In the genomic region with DNA sequence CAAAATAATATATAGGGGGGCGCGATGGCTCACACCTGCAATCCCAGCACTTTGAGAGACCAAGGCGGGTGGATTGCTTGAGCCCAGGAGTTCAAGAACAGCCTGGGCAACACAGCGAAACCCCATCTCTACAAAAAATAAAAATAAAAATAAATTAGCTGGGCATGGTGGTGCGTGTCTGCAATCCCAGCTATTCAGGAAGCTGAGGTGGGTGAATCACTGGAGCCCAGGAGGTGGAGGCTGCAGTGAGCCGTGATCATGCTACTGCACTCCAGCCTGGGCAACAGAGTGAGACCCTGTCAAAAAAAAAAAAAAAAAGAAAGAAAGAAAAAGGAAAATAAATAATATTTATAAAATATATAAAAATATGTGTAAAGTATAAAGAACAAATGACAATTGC, we compare ENCODE assay signal across 6 cellular contexts.
DNase-seq lines count a peak whose midpoint lies in the region; ATAC-seq, FAIRE-seq and TF ChIP-seq lines count a peak whose summit lies in the region.
"Not testable (repeated sequence)": the region's sequence is repeated elsewhere in the genome, so short reads cannot be mapped to it uniquely, and the experiment has no call there.

No MANE protein-coding gene starts in this region.

- not testable (repeated sequence) for H3K9ac ChIP-seq in PC-3 (ENCODE audit: low read length)

- not testable (repeated sequence) for FAIRE-seq in bronchial epithelial cell (lab: Jason Lieb, UNC)

- BruUV-seq in PC-3 (replicated peaks; lab: Mats Ljungman, UMichigan): not testable (repeated sequence)

- H3K4me1 ChIP-seq in PC-3 (ENCODE audit: insufficient read depth, low read length) (peaks cover 27% of the 10 kb centered on the region), heart right ventricle (peaks cover 4 to 46% (median 20%) of the 10 kb centered on the region in 9 donors)

- H3K27ac ChIP-seq in PC-3 (ENCODE audit: low read length): not testable (repeated sequence)
- H3K27ac ChIP-seq in WERI-Rb-1 (peak overlapping the region; percentile 74), heart right ventricle (peak overlapping the region in 6 of 10 donors; percentile 47 to 75 (median 68))

- CTCF ChIA-PET in PC-3 (lab: Charles Lee): interaction anchor here (0.7 kb wide), 1 partner anchor 30 kb away, joined by 4 read pairs; no protein-coding TSS in a partner anchor

- not testable (repeated sequence) for H3K27me3 ChIP-seq in PC-3 (ENCODE audit: low read length); WERI-Rb-1 (ENCODE audit: insufficient read depth, low read depth, severe bottlenecking); bronchial epithelial cell (ENCODE audit: control insufficient read depth, insufficient read depth, low read length); heart right ventricle

- DNase-seq in HT1080 (ENCODE audit: low read depth) (peak; percentile 60), PC-3 (peak; percentile 28), bronchial epithelial cell (ENCODE audit: low read depth) (peak; percentile 46), kidney tubule cell (ENCODE audit: low spot score) (peak; percentile 49)
- not testable (repeated sequence) for DNase-seq in WERI-Rb-1, heart right ventricle

- not testable (repeated sequence) for H4K20me1 ChIP-seq in PC-3 (ENCODE audit: low read length)

- H3K4me3 ChIP-seq in PC-3 (ENCODE audit: low read length); WERI-Rb-1 (ENCODE audit: low read depth, low read length); bronchial epithelial cell (ENCODE audit: low read depth, low read length); heart right ventricle: not testable (repeated sequence)

- not testable (repeated sequence) for H3K9me3 ChIP-seq in PC-3 (ENCODE audit: low read length); WERI-Rb-1 (ENCODE audit: severe bottlenecking); heart right ventricle

- intact Hi-C loops in PC-3 (cut with micrococcal nuclease): not testable (repeated sequence)
- intact Hi-C loops in heart right ventricle (cut with DNase I): loop anchor here in 1 of 10 donors (5.0 kb wide), 1 partner anchor 37 kb away; no protein-coding TSS in a partner anchor

- not testable (repeated sequence) for ATAC-seq in PC-3, heart right ventricle

- H3K36me3 ChIP-seq in PC-3 (ENCODE audit: low read depth, low read length); WERI-Rb-1; bronchial epithelial cell (ENCODE audit: control insufficient read depth, insufficient read depth, low read length); heart right ventricle: not testable (repeated sequence)

- POLR2A ChIA-PET in PC-3 (lab: Charles Lee; ENCODE audit: unreplicated experiment): not testable (repeated sequence)

- not testable (repeated sequence) for H3K4me2 ChIP-seq in PC-3 (ENCODE audit: low read length)

- TF ChIP-seq CTCF in PC-3 (conservative IDR thresholded peaks at IDR 0.05; ENCODE audit: low read depth, low read length); WERI-Rb-1 (IDR thresholded peaks at IDR 0.05; ENCODE audit: low read depth, low read length); bronchial epithelial cell (IDR thresholded peaks at IDR 0.05; ENCODE audit: insufficient read depth, low read length, severe bottlenecking); heart right ventricle (IDR thresholded peaks at IDR 0.05): not testable (repeated sequence)

- H3K79me2 ChIP-seq in PC-3 (ENCODE audit: low read length): peaks cover 63% of the 10 kb centered on the region

- not testable (repeated sequence) for H3F3A ChIP-seq in PC-3 (ENCODE audit: low read length, unreplicated experiment)

- WGBS in heart right ventricle, 2 donors: 97% methylated on average over 6 of the region's 6 CpGs

- H3K9me2 ChIP-seq in PC-3 (replicated peaks; ENCODE audit: low read length): not testable (repeated sequence)

- H2AFZ ChIP-seq in PC-3 (ENCODE audit: low read length): not testable (repeated sequence)
